ENCODE assay signal across 25 cellular contexts in the genomic region with DNA sequence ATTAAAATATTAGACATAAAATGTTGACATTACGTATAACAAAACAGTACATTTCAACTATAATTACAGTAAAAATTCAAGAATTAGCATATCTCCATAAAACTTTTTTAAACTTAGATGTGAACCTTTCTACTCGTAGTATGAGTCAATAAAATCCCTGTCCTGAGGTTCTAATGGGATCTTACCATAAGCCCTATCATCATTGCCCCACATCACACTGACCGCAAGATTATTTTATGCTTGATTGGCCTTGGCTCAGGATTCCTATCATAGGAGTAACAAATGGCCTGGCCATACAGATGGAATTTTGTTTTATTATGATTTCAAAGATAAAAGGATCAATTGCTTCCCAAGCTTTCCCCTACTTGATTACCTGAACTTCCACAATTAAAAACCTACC.
"Had no signal": no experiment of that assay in that cellular context is flagged by ENCODE, and none has a peak within 500 bp of the region (broad histone marks: within the 10 kb centered on the region; RNA-seq: fewer than 3 reads in every experiment).

No MANE protein-coding gene starts in this region.

- H3K27me3 ChIP-seq: neural progenitor cell, ovary, right lobe of liver, testis, tibial artery, uterus had no signal

- H3K36me3 ChIP-seq: neural progenitor cell, ovary, right lobe of liver, sigmoid colon, suprapubic skin, tibial artery, transverse colon, upper lobe of right lung, uterus had no signal

- DNase-seq: natural killer cell; occipital lobe; ovary; posterior cingulate gyrus; psoas muscle; right cardiac atrium; right lobe of liver; sigmoid colon; small intestine; stimulated activated CD4-positive, alpha-beta T cell treated with anti-CD3 and anti-CD28 coated beads, Interleukin-15, amount 100 ng/mL, for 24 hours; stimulated activated CD4-positive, alpha-beta T cell treated with anti-CD3 and anti-CD28 coated beads, Interleukin-2, amount 100 ng/mL, for 24 hours; stimulated activated CD4-positive, alpha-beta T cell treated with anti-CD3 and anti-CD28 coated beads, Interleukin-2, amount 100 ng/mL, for 48 hours; stimulated activated CD4-positive, alpha-beta T cell treated with anti-CD3 and anti-CD28 coated beads, Interleukin-4, amount 100 ng/mL, for 24 hours; stimulated activated naive B cell treated with anti-CD40 and anti-IgM and Interleukin-4, amounts not matched to agents 10 μg/mL and 1 μg/mL and 100 μg/mL, for 72 hours; stimulated activated naive CD4-positive, alpha-beta T cell treated with Interleukin-2 at 50 U/mL for 16 hours; substantia nigra; testis; tibial artery; transverse colon; upper lobe of right lung; uterus had no signal

- H3K4me1 ChIP-seq: neural progenitor cell, parathyroid adenoma, psoas muscle, right lobe of liver, sigmoid colon, suprapubic skin, testis, tibial artery, transverse colon, upper lobe of right lung, uterus had no signal

- H3K4me3 ChIP-seq: neural progenitor cell, ovary, psoas muscle, right lobe of liver, sigmoid colon, suprapubic skin, testis, tibial artery, transverse colon, upper lobe of right lung, uterus had no signal

- H3K27ac ChIP-seq: neural progenitor cell, ovary, parathyroid adenoma, psoas muscle, right lobe of liver, sigmoid colon, suprapubic skin, testis, tibial artery, transverse colon, upper lobe of right lung, uterus had no signal

- H3K9me3 ChIP-seq: ovary, psoas muscle, right lobe of liver, sigmoid colon, suprapubic skin, testis, tibial artery, transverse colon, upper lobe of right lung, uterus had no signal

- ATAC-seq: natural killer cell; psoas muscle; right cardiac atrium; right lobe of liver; stimulated activated effector memory CD8-positive, alpha-beta T cell treated with anti-CD3 and anti-CD28 coated beads, Interleukin-12 subunit alpha, Interleukin-12 subunit beta, amount 100 ng/mL, for 72 hours; stimulated activated naive B cell treated with anti-CD40 and anti-IgM and Interleukin-4, amounts not matched to agents 10 μg/mL and 1 μg/mL and 100 μg/mL, for 72 hours; upper lobe of right lung had no signal
